Comparison of ENCODE assay signal across 1 cellular context in the genomic region with DNA sequence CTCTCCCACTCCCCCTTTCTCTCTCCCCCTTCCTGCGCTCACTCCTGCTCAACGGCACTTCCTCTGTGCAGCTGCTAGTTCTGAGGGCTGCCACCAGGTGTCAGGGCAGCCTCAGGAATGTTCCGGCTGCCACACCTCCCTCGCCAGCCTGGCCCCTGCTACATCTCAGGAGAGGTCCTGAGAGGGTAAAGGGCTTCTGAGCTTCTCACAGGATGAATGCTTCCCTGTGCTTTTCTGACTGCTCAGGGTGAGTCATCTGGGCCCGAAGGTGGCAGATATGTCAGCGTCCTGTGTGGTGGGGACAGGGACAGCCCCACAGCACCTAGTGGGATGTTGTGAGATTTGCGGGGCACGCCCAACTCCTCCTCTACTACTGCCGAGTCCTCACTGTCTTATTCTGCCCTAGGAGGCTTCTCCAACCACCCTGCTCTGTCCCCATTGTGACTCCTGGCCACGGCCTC.
A peak's percentile ranks its signal among the peaks of the same experiment; 100 is the strongest.
TF ChIP-seq lines count a peak whose summit lies in the region.

No MANE protein-coding gene starts in this region.

TF ChIP-seq in K562, 482 proteins besides CTCF, POLR2A, EP300 and RAD21 (continued from another document and continues in another):
- TF ChIP-seq, protein P1, sequence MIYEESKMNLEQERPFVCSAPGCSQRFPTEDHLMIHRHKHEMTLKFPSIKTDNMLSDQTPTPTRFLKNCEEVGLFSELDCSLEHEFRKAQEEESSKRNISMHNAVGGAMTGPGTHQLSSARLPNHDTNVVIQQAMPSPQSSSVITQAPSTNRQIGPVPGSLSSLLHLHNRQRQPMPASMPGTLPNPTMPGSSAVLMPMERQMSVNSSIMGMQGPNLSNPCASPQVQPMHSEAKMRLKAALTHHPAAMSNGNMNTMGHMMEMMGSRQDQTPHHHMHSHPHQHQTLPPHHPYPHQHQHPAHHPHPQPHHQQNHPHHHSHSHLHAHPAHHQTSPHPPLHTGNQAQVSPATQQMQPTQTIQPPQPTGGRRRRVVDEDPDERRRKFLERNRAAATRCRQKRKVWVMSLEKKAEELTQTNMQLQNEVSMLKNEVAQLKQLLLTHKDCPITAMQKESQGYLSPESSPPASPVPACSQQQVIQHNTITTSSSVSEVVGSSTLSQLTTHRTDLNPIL (CRISPR knock-in tag; IDR thresholded peaks at IDR 0.05), result no peak
- 0 out of 2 replicates have a peak, but pooled peaks have one; percentile 13 for TF ChIP-seq ELF4 (CRISPR knock-in tag; IDR thresholded peaks at IDR 0.05)
- TF ChIP-seq CHD4 (IDR thresholded peaks at IDR 0.05; ENCODE audit: insufficient read depth, insufficient replicate concordance, low read depth, low read length, poor library complexity, severe bottlenecking), result no peak
- TF ChIP-seq BRCA1 (IDR thresholded peaks at IDR 0.05), result no peak
- no peak for TF ChIP-seq BRCA1 (CRISPR knock-in tag; IDR thresholded peaks at IDR 0.05)
- TF ChIP-seq ZNF12 (CRISPR knock-in tag; IDR thresholded peaks at IDR 0.05), result no peak
- no peak for TF ChIP-seq ETV5 (CRISPR knock-in tag; IDR thresholded peaks at IDR 0.05; ENCODE audit: low read depth)
- no peak for TF ChIP-seq ZNF174 (CRISPR knock-in tag; IDR thresholded peaks at IDR 0.05)
- TF ChIP-seq HDAC2 (IDR thresholded peaks at IDR 0.05), result no peak
- no peak for TF ChIP-seq MTA1 (IDR thresholded peaks at IDR 0.05; ENCODE audit: borderline replicate concordance)
- 0 out of 2 replicates have a peak, but pooled peaks have one; percentile 20 for TF ChIP-seq JUND (IDR thresholded peaks at IDR 0.05; ENCODE audit: borderline replicate concordance, low read depth, low read length)
- no peak; the same call in 2 of the 3 replicates for TF ChIP-seq JUND (tag; IDR thresholded peaks at IDR 0.05; ENCODE audit: borderline replicate concordance, low read depth, low read length)
- no peak for TF ChIP-seq SMAD2 (IDR thresholded peaks at IDR 0.05; ENCODE audit: low read depth, low read length)
- no peak for TF ChIP-seq POLR2H (tag; IDR thresholded peaks at IDR 0.05; ENCODE audit: low read depth)
- TF ChIP-seq ZNF263 (CRISPR knock-in tag; IDR thresholded peaks at IDR 0.05; ENCODE audit: borderline replicate concordance), result no peak
- TF ChIP-seq, protein P2, sequence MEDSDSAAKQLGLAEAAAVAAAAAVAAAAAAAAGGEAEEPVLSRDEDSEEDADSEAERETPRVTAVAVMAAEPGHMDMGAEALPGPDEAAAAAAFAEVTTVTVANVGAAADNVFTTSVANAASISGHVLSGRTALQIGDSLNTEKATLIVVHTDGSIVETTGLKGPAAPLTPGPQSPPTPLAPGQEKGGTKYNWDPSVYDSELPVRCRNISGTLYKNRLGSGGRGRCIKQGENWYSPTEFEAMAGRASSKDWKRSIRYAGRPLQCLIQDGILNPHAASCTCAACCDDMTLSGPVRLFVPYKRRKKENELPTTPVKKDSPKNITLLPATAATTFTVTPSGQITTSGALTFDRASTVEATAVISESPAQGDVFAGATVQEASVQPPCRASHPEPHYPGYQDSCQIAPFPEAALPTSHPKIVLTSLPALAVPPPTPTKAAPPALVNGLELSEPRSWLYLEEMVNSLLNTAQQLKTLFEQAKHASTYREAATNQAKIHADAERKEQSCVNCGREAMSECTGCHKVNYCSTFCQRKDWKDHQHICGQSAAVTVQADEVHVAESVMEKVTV (CRISPR knock-in tag; IDR thresholded peaks at IDR 0.05), result peak; percentile 91
- TF ChIP-seq, protein P3, sequence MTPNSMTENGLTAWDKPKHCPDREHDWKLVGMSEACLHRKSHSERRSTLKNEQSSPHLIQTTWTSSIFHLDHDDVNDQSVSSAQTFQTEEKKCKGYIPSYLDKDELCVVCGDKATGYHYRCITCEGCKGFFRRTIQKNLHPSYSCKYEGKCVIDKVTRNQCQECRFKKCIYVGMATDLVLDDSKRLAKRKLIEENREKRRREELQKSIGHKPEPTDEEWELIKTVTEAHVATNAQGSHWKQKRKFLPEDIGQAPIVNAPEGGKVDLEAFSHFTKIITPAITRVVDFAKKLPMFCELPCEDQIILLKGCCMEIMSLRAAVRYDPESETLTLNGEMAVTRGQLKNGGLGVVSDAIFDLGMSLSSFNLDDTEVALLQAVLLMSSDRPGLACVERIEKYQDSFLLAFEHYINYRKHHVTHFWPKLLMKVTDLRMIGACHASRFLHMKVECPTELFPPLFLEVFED (CRISPR knock-in tag; conservative IDR thresholded peaks at IDR 0.05), result peak; percentile 71; the same call in 1 of the 2 replicates
- TF ChIP-seq HOXB6 (CRISPR knock-in tag; IDR thresholded peaks at IDR 0.05; ENCODE audit: borderline replicate concordance), result no peak
- TF ChIP-seq DIDO1 (tag; IDR thresholded peaks at IDR 0.05; ENCODE audit: low read depth), result no peak
- no peak for TF ChIP-seq SNIP1 (IDR thresholded peaks at IDR 0.05; ENCODE audit: low read depth)
- TF ChIP-seq, protein P4, sequence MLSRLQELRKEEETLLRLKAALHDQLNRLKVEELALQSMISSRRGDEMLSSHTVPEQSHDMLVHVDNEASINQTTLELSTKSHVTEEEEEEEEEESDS (CRISPR knock-in tag; IDR thresholded peaks at IDR 0.05), result no peak
- no peak for TF ChIP-seq ATF1 (CRISPR knock-in tag; IDR thresholded peaks at IDR 0.05)
- TF ChIP-seq ATF1 (tag; IDR thresholded peaks at IDR 0.05), result no peak
- TF ChIP-seq, protein P5, sequence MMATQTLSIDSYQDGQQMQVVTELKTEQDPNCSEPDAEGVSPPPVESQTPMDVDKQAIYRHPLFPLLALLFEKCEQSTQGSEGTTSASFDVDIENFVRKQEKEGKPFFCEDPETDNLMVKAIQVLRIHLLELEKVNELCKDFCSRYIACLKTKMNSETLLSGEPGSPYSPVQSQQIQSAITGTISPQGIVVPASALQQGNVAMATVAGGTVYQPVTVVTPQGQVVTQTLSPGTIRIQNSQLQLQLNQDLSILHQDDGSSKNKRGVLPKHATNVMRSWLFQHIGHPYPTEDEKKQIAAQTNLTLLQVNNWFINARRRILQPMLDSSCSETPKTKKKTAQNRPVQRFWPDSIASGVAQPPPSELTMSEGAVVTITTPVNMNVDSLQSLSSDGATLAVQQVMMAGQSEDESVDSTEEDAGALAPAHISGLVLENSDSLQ (IDR thresholded peaks at IDR 0.05), result no peak
- TF ChIP-seq, protein P6, sequence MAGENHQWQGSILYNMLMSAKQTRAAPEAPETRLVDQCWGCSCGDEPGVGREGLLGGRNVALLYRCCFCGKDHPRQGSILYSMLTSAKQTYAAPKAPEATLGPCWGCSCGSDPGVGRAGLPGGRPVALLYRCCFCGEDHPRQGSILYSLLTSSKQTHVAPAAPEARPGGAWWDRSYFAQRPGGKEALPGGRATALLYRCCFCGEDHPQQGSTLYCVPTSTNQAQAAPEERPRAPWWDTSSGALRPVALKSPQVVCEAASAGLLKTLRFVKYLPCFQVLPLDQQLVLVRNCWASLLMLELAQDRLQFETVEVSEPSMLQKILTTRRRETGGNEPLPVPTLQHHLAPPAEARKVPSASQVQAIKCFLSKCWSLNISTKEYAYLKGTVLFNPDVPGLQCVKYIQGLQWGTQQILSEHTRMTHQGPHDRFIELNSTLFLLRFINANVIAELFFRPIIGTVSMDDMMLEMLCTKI (IDR thresholded peaks at IDR 0.05; ENCODE audit: partially characterized antibody), result no peak
- TF ChIP-seq CC2D1A (IDR thresholded peaks at IDR 0.05), result peak; percentile 42; the same call in 1 of the 2 replicates
- TF ChIP-seq MAFF (IDR thresholded peaks at IDR 0.05; ENCODE audit: low read length), result no peak
- TF ChIP-seq SMARCE1 (IDR thresholded peaks at IDR 0.05), result no peak
- TF ChIP-seq, protein P7, sequence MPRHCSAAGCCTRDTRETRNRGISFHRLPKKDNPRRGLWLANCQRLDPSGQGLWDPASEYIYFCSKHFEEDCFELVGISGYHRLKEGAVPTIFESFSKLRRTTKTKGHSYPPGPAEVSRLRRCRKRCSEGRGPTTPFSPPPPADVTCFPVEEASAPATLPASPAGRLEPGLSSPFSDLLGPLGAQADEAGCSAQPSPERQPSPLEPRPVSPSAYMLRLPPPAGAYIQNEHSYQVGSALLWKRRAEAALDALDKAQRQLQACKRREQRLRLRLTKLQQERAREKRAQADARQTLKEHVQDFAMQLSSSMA (CRISPR knock-in tag; IDR thresholded peaks at IDR 0.05), result no peak
- no peak; a peak in 1 of 4 replicates for TF ChIP-seq TEAD1 (CRISPR knock-in tag; IDR thresholded peaks at IDR 0.05)
- TF ChIP-seq SPI1 (IDR thresholded peaks at IDR 0.05; ENCODE audit: borderline replicate concordance, low read depth, low read length), result peak; percentile 95
- TF ChIP-seq HEY1 (CRISPR knock-in tag; IDR thresholded peaks at IDR 0.05; ENCODE audit: borderline replicate concordance), result no peak
- TF ChIP-seq, protein P8, sequence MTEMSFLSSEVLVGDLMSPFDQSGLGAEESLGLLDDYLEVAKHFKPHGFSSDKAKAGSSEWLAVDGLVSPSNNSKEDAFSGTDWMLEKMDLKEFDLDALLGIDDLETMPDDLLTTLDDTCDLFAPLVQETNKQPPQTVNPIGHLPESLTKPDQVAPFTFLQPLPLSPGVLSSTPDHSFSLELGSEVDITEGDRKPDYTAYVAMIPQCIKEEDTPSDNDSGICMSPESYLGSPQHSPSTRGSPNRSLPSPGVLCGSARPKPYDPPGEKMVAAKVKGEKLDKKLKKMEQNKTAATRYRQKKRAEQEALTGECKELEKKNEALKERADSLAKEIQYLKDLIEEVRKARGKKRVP (CRISPR knock-in tag; IDR thresholded peaks at IDR 0.05), result no peak
- TF ChIP-seq FOXA1 (IDR thresholded peaks at IDR 0.05; ENCODE audit: borderline replicate concordance), result no peak
- TF ChIP-seq, protein P9, sequence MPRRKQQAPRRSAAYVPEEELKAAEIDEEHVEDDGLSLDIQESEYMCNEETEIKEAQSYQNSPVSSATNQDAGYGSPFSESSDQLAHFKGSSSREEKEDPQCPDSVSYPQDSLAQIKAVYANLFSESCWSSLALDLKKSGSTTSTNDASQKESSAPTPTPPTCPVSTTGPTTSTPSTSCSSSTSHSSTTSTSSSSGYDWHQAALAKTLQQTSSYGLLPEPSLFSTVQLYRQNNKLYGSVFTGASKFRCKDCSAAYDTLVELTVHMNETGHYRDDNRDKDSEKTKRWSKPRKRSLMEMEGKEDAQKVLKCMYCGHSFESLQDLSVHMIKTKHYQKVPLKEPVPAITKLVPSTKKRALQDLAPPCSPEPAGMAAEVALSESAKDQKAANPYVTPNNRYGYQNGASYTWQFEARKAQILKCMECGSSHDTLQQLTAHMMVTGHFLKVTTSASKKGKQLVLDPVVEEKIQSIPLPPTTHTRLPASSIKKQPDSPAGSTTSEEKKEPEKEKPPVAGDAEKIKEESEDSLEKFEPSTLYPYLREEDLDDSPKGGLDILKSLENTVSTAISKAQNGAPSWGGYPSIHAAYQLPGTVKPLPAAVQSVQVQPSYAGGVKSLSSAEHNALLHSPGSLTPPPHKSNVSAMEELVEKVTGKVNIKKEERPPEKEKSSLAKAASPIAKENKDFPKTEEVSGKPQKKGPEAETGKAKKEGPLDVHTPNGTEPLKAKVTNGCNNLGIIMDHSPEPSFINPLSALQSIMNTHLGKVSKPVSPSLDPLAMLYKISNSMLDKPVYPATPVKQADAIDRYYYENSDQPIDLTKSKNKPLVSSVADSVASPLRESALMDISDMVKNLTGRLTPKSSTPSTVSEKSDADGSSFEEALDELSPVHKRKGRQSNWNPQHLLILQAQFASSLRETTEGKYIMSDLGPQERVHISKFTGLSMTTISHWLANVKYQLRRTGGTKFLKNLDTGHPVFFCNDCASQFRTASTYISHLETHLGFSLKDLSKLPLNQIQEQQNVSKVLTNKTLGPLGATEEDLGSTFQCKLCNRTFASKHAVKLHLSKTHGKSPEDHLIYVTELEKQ (CRISPR knock-in tag; IDR thresholded peaks at IDR 0.05), result no peak
- peak in 1 of 2 experiments; percentile 69; a peak in 2 of 4 replicates for TF ChIP-seq MAZ (CRISPR knock-in tag; conservative IDR thresholded peaks at IDR 0.05 in 1 of 2, IDR thresholded peaks at IDR 0.05 in 1 of 2)
- TF ChIP-seq, protein P10, sequence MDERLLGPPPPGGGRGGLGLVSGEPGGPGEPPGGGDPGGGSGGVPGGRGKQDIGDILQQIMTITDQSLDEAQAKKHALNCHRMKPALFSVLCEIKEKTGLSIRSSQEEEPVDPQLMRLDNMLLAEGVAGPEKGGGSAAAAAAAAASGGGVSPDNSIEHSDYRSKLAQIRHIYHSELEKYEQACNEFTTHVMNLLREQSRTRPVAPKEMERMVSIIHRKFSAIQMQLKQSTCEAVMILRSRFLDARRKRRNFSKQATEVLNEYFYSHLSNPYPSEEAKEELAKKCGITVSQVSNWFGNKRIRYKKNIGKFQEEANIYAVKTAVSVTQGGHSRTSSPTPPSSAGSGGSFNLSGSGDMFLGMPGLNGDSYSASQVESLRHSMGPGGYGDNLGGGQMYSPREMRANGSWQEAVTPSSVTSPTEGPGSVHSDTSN (CRISPR knock-in tag; IDR thresholded peaks at IDR 0.05; ENCODE audit: low read depth), result no peak
- TF ChIP-seq, protein P10 (tag; conservative IDR thresholded peaks at IDR 0.05; ENCODE audit: low read depth), result no peak
- TF ChIP-seq, protein P11, sequence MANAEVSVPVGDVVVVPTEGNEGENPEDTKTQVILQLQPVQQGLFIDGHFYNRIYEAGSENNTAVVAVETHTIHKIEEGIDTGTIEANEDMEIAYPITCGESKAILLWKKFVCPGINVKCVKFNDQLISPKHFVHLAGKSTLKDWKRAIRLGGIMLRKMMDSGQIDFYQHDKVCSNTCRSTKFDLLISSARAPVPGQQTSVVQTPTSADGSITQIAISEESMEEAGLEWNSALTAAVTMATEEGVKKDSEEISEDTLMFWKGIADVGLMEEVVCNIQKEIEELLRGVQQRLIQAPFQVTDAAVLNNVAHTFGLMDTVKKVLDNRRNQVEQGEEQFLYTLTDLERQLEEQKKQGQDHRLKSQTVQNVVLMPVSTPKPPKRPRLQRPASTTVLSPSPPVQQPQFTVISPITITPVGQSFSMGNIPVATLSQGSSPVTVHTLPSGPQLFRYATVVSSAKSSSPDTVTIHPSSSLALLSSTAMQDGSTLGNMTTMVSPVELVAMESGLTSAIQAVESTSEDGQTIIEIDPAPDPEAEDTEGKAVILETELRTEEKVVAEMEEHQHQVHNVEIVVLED (CRISPR knock-in tag; IDR thresholded peaks at IDR 0.05), result no peak
- no peak for TF ChIP-seq SIX5 (IDR thresholded peaks at IDR 0.05; ENCODE audit: borderline replicate concordance in 1 of 2, insufficient read depth in 1 of 2, low read depth in 1 of 2, low read length in 2 of 2)
- TF ChIP-seq, protein P12, sequence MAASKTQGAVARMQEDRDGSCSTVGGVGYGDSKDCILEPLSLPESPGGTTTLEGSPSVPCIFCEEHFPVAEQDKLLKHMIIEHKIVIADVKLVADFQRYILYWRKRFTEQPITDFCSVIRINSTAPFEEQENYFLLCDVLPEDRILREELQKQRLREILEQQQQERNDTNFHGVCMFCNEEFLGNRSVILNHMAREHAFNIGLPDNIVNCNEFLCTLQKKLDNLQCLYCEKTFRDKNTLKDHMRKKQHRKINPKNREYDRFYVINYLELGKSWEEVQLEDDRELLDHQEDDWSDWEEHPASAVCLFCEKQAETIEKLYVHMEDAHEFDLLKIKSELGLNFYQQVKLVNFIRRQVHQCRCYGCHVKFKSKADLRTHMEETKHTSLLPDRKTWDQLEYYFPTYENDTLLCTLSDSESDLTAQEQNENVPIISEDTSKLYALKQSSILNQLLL (CRISPR knock-in tag; IDR thresholded peaks at IDR 0.05; ENCODE audit: borderline replicate concordance), result no peak
- no peak for TF ChIP-seq TCFL5 (CRISPR knock-in tag; conservative IDR thresholded peaks at IDR 0.05)
- TF ChIP-seq ZNF121 (CRISPR knock-in tag; conservative IDR thresholded peaks at IDR 0.05), result no peak
